In genomic region chr19:27780367-27781065, GRCh38 we compare ENCODE assay signal across 24 cellular contexts.
DNase-seq lines count a peak whose midpoint lies in the region; ATAC-seq, FAIRE-seq and TF ChIP-seq lines count a peak whose summit lies in the region.
"Had no signal": no experiment of that assay in that cellular context is flagged by ENCODE, and none has a peak within 500 bp of the region (broad histone marks: within the 10 kb centered on the region; RNA-seq: fewer than 3 reads in every experiment).

No MANE protein-coding gene starts in this region.

- intact Hi-C loops in GM12878 (cut with micrococcal nuclease; ENCODE audit: unreplicated experiment) = no loop called here

- SMC1A ChIA-PET in GM12878 (lab: Charles Lee; ENCODE audit: uncharacterized antibody, unreplicated experiment) = no interaction called here

- no peak overlapping the region for H3K4me2 ChIP-seq in GM12878 (ENCODE audit: control insufficient read depth, insufficient read depth)
- H3K4me2 ChIP-seq: hepatocyte had no signal

- peak; percentile 44 to 49 for DNase-seq in AML-193 (lab: John Stamatoyannopoulos, UW)
- peak; percentile 7 for DNase-seq in GDM1 (lab: John Stamatoyannopoulos, UW)
- DNase-seq in NOMO-1 treated with dmso at 0.1 percent for 144 hours (lab: John Stamatoyannopoulos, UW; ENCODE audit: unreplicated experiment) = peak; percentile 4
- DNase-seq in GM12878 (ENCODE audit: low read depth, low spot score) = no peak
- DNase-seq in iPS-NIHi11 (ENCODE audit: low spot score) = no peak
- no peak for DNase-seq in NCI-H526 treated with DMSO at 0.1 percent for 48 hours (lab: John Stamatoyannopoulos, UW)
- DNase-seq: activated CD4-positive, CD25-positive, alpha-beta regulatory T cell treated with anti-CD3 and anti-CD28 coated beads, Interleukin-2, amount 50 U/mL, for 72 hours; CD4-positive, CD25-positive, alpha-beta regulatory T cell; DMS 273 treated with DMSO at 0.1 percent for 48 hours; effector CD8-positive, alpha-beta T cell; foreskin melanocyte; mucosa of descending colon; NCI-H1105; NCI-H2029 treated with DMSO at 0.1 percent for 48 hours; NCI-H345; NCI-H82; posterior cingulate gyrus; T1000 had no signal

- no peak overlapping the region for H2AFZ ChIP-seq in GM12878 (ENCODE audit: control insufficient read depth, low read depth, low read length)
- H2AFZ ChIP-seq: hepatocyte had no signal

- no peak for FAIRE-seq in GM12878 (lab: Jason Lieb, UNC)

- no peaks in the 10 kb centered on the region; the same call in 1 of the 3 replicates for H3K9me3 ChIP-seq in GM12878 (replicated peaks; ENCODE audit: control insufficient read depth, insufficient read depth, low read length)

- H3K27me3 ChIP-seq in GM12878 (replicated peaks in 1 of 2; ENCODE audit: control insufficient read depth in 2 of 2, insufficient read depth in 2 of 2, low read length in 1 of 2) = no peaks in the 10 kb centered on the region
- H3K27me3 ChIP-seq: hepatocyte had no signal

- no peak for TF ChIP-seq CTCF in GM12878 (IDR thresholded peaks at IDR 0.05 in 2 of 3, conservative IDR thresholded peaks at IDR 0.05 in 1 of 3; ENCODE audit: control insufficient read depth in 2 of 3, extremely low read depth in 1 of 3, insufficient read depth in 1 of 3, low read depth in 3 of 3, low read length in 3 of 3)

- H3K4me1 ChIP-seq in GM12878 (ENCODE audit: control insufficient read depth, insufficient read depth, low read length) = no peaks in the 10 kb centered on the region

- 71% methylated on average over 10 of the region's 10 CpGs for WGBS in GM12878 (ENCODE audit: insufficient coverage, insufficient replicate concordance, low lambda C conversion rate, missing lambda C conversion rate)

- TF ChIP-seq RAD21 in GM12878 (IDR thresholded peaks at IDR 0.05; ENCODE audit: insufficient read depth, low read depth, low read length) = no peak

- ATAC-seq in GM12878 (peak; percentile 35; the same call in 1 of the 3 replicates), GM19467 (IDR thresholded peaks at IDR 0.05; ENCODE audit: unreplicated experiment) (no peak), GM18502 (IDR thresholded peaks at IDR 0.05; ENCODE audit: poor library complexity, unreplicated experiment) (no peak)
- ATAC-seq: HCT116, mucosa of descending colon, sciatic nerve, SK-N-SH treated with all-trans-retinoic acid at 6 μM for 48 hours had no signal

- no peak for TF ChIP-seq EP300 in GM12878 (IDR thresholded peaks at IDR 0.05; ENCODE audit: borderline replicate concordance in 1 of 2, control insufficient read depth in 1 of 2, low read depth in 2 of 2, low read length in 2 of 2)

- in situ Hi-C loops in GM12878 (cut with MboI) = loop anchor here (25.0 kb wide), 1 partner anchor 1432 kb away; the partner anchor contains the start of gene UQCRFS1

- POLR2A ChIA-PET in GM12878 (lab: Charles Lee) = no interaction called here

- H3K27ac ChIP-seq in GM12878 (ENCODE audit: control insufficient read depth, insufficient read depth) = no peak overlapping the region
- H3K27ac ChIP-seq: hepatocyte had no signal

- H4K20me1 ChIP-seq in GM12878 (ENCODE audit: control insufficient read depth, insufficient read depth) = no peaks in the 10 kb centered on the region

- no TSS peak for BruUV-seq in GM12878 (replicated peaks; lab: Mats Ljungman, UMichigan)

- H3K36me3 ChIP-seq in GM12878 (ENCODE audit: control insufficient read depth in 2 of 2, insufficient read depth in 2 of 2, low read length in 1 of 2) = no peaks in the 10 kb centered on the region

- RAD21 ChIA-PET in GM12878 (lab: Charles Lee; ENCODE audit: unreplicated experiment) = no interaction called here

- no peak overlapping the region for H3K9ac ChIP-seq in GM12878 (ENCODE audit: control insufficient read depth, insufficient read depth, low read length)

- no peak overlapping the region for H3K4me3 ChIP-seq in GM12878
- H3K4me3 ChIP-seq: hepatocyte, mucosa of descending colon had no signal

- no peak for TF ChIP-seq POLR2A in GM12878 (IDR thresholded peaks at IDR 0.05; ENCODE audit: low read depth, low read length)

- H3K79me2 ChIP-seq in GM12878 (ENCODE audit: control insufficient read depth, insufficient read depth, low read length) = no peaks in the 10 kb centered on the region

- CTCF ChIA-PET in GM12878 (lab: Yijun Ruan, JAX) = no interaction called here

TF ChIP-seq in GM12878, 131 proteins besides CTCF, POLR2A, EP300 and RAD21:
- TF ChIP-seq CREB1 (IDR thresholded peaks at IDR 0.05; ENCODE audit: low read depth) (no peak), SKIL (IDR thresholded peaks at IDR 0.05; ENCODE audit: low read depth, poor library complexity, severe bottlenecking) (no peak), E2F8 (IDR thresholded peaks at IDR 0.05; ENCODE audit: low read depth, partially characterized antibody) (no peak), CBX5 (IDR thresholded peaks at IDR 0.05; ENCODE audit: low read depth) (no peak), TCF12 (IDR thresholded peaks at IDR 0.05; ENCODE audit: low read depth, low read length) (no peak), ASH2L (IDR thresholded peaks at IDR 0.05; ENCODE audit: borderline replicate concordance, low read depth) (no peak)

Comparison
In these comparisons a context has a peak if more than half of its experiments do, and no peak if none do; other contexts are left out.
1. DNase-seq: peak in AML-193 (2 of 2), GDM1 (single experiment) and NOMO-1 treated with dmso at 0.1 percent for 144 hours (single experiment); none in GM12878 (single experiment), iPS-NIHi11 (single experiment) and NCI-H526 treated with DMSO at 0.1 percent for 48 hours (single experiment).